In genomic region chr2:208406474-208407451, GRCh38 we compare ENCODE assay signal across 9 cellular contexts. TPM values are rescaled to one million over a fixed set of nuclear protein-coding genes. Genes with fewer than 3 reads are reported as not detected.
DNase-seq lines count a peak whose midpoint lies in the region; ATAC-seq, FAIRE-seq and TF ChIP-seq lines count a peak whose summit lies in the region.
"Had no signal": no experiment of that assay in that cellular context is flagged by ENCODE, and none has a peak within 500 bp of the region (broad histone marks: within the 10 kb centered on the region; RNA-seq: fewer than 3 reads in every experiment).

Gene PTH2R (plus strand): TSS chr2:208406792. CDS start chr2:208407044, 252 bp downstream.

- BruUV-seq in HepG2 (replicated peaks; lab: Mats Ljungman, UMichigan), result no TSS peak

- no peak within 1 kb of the TSS for H3K27ac ChIP-seq in HepG2 (ENCODE audit: extremely low read length, insufficient read depth, low read length)
- H3K27ac ChIP-seq in naive thymus-derived CD4-positive, alpha-beta T cell (ENCODE audit: low read depth, low read length), result no peak within 1 kb of the TSS
- H3K27ac ChIP-seq: adrenal gland had no signal

- no peaks in the 10 kb centered on the region for H3K9me3 ChIP-seq in HepG2 (ENCODE audit: low read length)
- H3K9me3 ChIP-seq in naive thymus-derived CD4-positive, alpha-beta T cell (ENCODE audit: control insufficient read depth in 2 of 3, low read length in 3 of 3), result no peaks in the 10 kb centered on the region
- H3K9me3 ChIP-seq: adrenal gland had no signal

- no peak for TF ChIP-seq EP300 in HepG2 (IDR thresholded peaks at IDR 0.05; ENCODE audit: low read depth in 2 of 2, low read length in 2 of 2)
- no peak for TF ChIP-seq EP300 in HepG2 (CRISPR knock-in tag; IDR thresholded peaks at IDR 0.05; ENCODE audit: borderline replicate concordance)

- no peaks in the 10 kb centered on the region for H3K36me3 ChIP-seq in HepG2 (replicated peaks in 1 of 2; ENCODE audit: control insufficient read depth in 1 of 2, insufficient read depth in 2 of 2, low read length in 2 of 2)
- H3K36me3 ChIP-seq in naive thymus-derived CD4-positive, alpha-beta T cell (ENCODE audit: control insufficient read depth in 2 of 3, insufficient read depth in 3 of 3, low read length in 3 of 3), result no peaks in the 10 kb centered on the region
- H3K36me3 ChIP-seq: adrenal gland had no signal

- H4K20me1 ChIP-seq in HepG2 (ENCODE audit: insufficient read depth, low read length), result no peaks in the 10 kb centered on the region; the same call in 1 of the 2 replicates

- 48% methylated on average over 62 of the region's 82 CpGs for WGBS in HepG2 (ENCODE audit: low lambda C conversion rate)

- no peak within 1 kb of the TSS for H3K9ac ChIP-seq in HepG2 (ENCODE audit: insufficient read depth, low read depth, low read length)

- H3K9me3 Mint-ChIP-seq in naive thymus-derived CD4-positive, alpha-beta T cell, result peaks cover 0 to 1% (median 0%) of the 10 kb centered on the region in 11 donors

- no peak within 1 kb of the TSS for H3K27ac Mint-ChIP-seq in naive thymus-derived CD4-positive, alpha-beta T cell

- intact Hi-C loops in Right ventricle myocardium superior (cut with DNase I) (no loop called here), cardiac septum (cut with DNase I) (loop anchor here (10.0 kb wide), 1 partner anchor 928 kb away; no protein-coding TSS in a partner anchor), HepG2 (cut with micrococcal nuclease; ENCODE audit: unreplicated experiment) (no loop called here)
- intact Hi-C loops in naive thymus-derived CD4-positive, alpha-beta T cell (cut with micrococcal nuclease), result no loop called here

- no peak for TF ChIP-seq CTCF in HepG2 (CRISPR knock-in tag; IDR thresholded peaks at IDR 0.05)

- in situ Hi-C loops in HepG2 (cut with HindIII; ENCODE audit: extremely low pct_ligation_motif_present, low pct_unique_long_range_greater_than_20kb), result loop anchor here (10.0 to 25.0 kb wide), 4 partner anchors 938 to 1556 kb away; partner anchors contain the start of gene MAP2

- H3K79me2 ChIP-seq in HepG2 (ENCODE audit: insufficient read depth, low read length), result no peaks in the 10 kb centered on the region

- peaks cover 71 to 86% (median 75%) of the 10 kb centered on the region in 5 donors for H3K27me3 Mint-ChIP-seq in naive thymus-derived CD4-positive, alpha-beta T cell

- no peak within 1 kb of the TSS for H2AFZ ChIP-seq in HepG2 (ENCODE audit: low read length)

- FAIRE-seq in HepG2 (lab: Jason Lieb, UNC), result no peak

- CTCF ChIA-PET in HepG2 (lab: Yijun Ruan, JAX; ENCODE audit: low intra/inter-chr PET ratio, low total read pairs), result interaction anchor here (1.1 kb wide), 1 partner anchor 1018 kb away, joined by 3 read pairs; the partner anchor contains the start of gene MAP2
- CTCF ChIA-PET in naive thymus-derived CD4-positive, alpha-beta T cell (lab: Charles Lee), result no interaction called here

- H3K36me3 Mint-ChIP-seq in naive thymus-derived CD4-positive, alpha-beta T cell, result no peaks in the 10 kb centered on the region

- H3K4me3 Mint-ChIP-seq in naive thymus-derived CD4-positive, alpha-beta T cell, result peak within 1 kb of the TSS in 4 of 10 donors; percentile 21 to 49 (median 39)

- no peak for ATAC-seq in Right ventricle myocardium superior (ENCODE audit: poor library complexity)
- peak; percentile 70 for ATAC-seq in HepG2
- no peak for ATAC-seq in HG03135 (IDR thresholded peaks at IDR 0.05; ENCODE audit: unreplicated experiment)
- ATAC-seq in naive thymus-derived CD4-positive, alpha-beta T cell, result no peak
- ATAC-seq in HG03139 (IDR thresholded peaks at IDR 0.05; ENCODE audit: unreplicated experiment), result no peak
- ATAC-seq in HG03432 (IDR thresholded peaks at IDR 0.05; ENCODE audit: unreplicated experiment), result no peak

- no peak within 1 kb of the TSS for H3K4me2 ChIP-seq in HepG2 (ENCODE audit: low read depth, low read length)

- POLR2A ChIA-PET in HepG2 (lab: Yijun Ruan, JAX), result no interaction called here
- POLR2A ChIA-PET in naive thymus-derived CD4-positive, alpha-beta T cell (lab: Charles Lee), result no interaction called here

- H3K4me1 ChIP-seq in HepG2 (ENCODE audit: insufficient read depth, low read length), result no peaks in the 10 kb centered on the region
- no peaks in the 10 kb centered on the region for H3K4me1 ChIP-seq in naive thymus-derived CD4-positive, alpha-beta T cell (ENCODE audit: control insufficient read depth in 2 of 2, insufficient read depth in 2 of 2, low read length in 2 of 2)

- TF ChIP-seq RAD21 in HepG2 (CRISPR knock-in tag; IDR thresholded peaks at IDR 0.05), result no peak

- DNase-seq in Right ventricle myocardium superior (peak; percentile 38), cardiac septum (ENCODE audit: low spot score) (no peak), astrocyte of the hippocampus (ENCODE audit: low read depth, low spot score) (peak; percentile 47), HepG2 (ENCODE audit: low spot score) (no peak)
- DNase-seq in naive thymus-derived CD4-positive, alpha-beta T cell, result no peak

- no peak for TF ChIP-seq POLR2A in HepG2 (IDR thresholded peaks at IDR 0.05; ENCODE audit: insufficient read depth in 1 of 2, low read depth in 2 of 2, low read length in 2 of 2)

- H3K27me3 ChIP-seq in HepG2 (ENCODE audit: control insufficient read depth in 1 of 2, insufficient read depth in 2 of 2, low read length in 2 of 2), result peaks cover 5 to 18% of the 10 kb centered on the region in 2 experiments; a peak in 2 of 5 replicates
- H3K27me3 ChIP-seq in naive thymus-derived CD4-positive, alpha-beta T cell (ENCODE audit: control insufficient read depth in 2 of 2, insufficient read depth in 2 of 2, low read length in 2 of 2), result peaks cover 9% of the 10 kb centered on the region in 2 donors

- H3K4me1 Mint-ChIP-seq in naive thymus-derived CD4-positive, alpha-beta T cell, result peaks cover 0 to 12% (median 8%) of the 10 kb centered on the region in 7 donors

- no peak within 1 kb of the TSS for H3K4me3 ChIP-seq in HepG2 (replicated peaks in 1 of 3; ENCODE audit: insufficient read depth in 1 of 3, low read depth in 2 of 3, low read length in 3 of 3)
- no peak within 1 kb of the TSS for H3K4me3 ChIP-seq in naive thymus-derived CD4-positive, alpha-beta T cell (ENCODE audit: low read length)

TF ChIP-seq in HepG2, 621 proteins besides CTCF, POLR2A, EP300 and RAD21:
- TF ChIP-seq ZNF687 (CRISPR knock-in tag; IDR thresholded peaks at IDR 0.05) (0 out of 2 replicates have a peak, but pooled peaks have one; percentile 13), NFE2 (CRISPR knock-in tag; IDR thresholded peaks at IDR 0.05) (no peak)
TF ChIP-seq in HepG2: peak in this region for 1.

RNA-seq across cellular contexts. Expression of gene PTH2R, which starts in this region (rescaled TPM):
- total RNA-seq in Right ventricle myocardium superior (not detected), cardiac septum (not detected), HepG2 (2016; rRNA removed; fragmentation: Illumina TruSeq; extraction: Trizol) (0.04 TPM in 1 of 2 replicates, not detected in the other)
- total RNA-seq in HepG2 (2016; cell fraction: cytosol; rRNA removed; fragmentation: Illumina TruSeq; extraction: Trizol; ENCODE audit: low read depth), result not detected in 2 replicates
- total RNA-seq in HepG2 (2016; cell fraction: insoluble cytoplasmic fraction; rRNA removed; fragmentation: Illumina TruSeq; extraction: Trizol), result not detected in 2 replicates
- total RNA-seq in HepG2 (2016; cell fraction: membrane; rRNA removed; fragmentation: Illumina TruSeq; extraction: Trizol), result not detected in 2 replicates
- total RNA-seq in HepG2 (2016; cell fraction: nucleus; rRNA removed; fragmentation: Illumina TruSeq; extraction: Trizol), result not detected in 2 replicates
- polyA plus RNA-seq in HepG2 (2011; rRNA removed), result not detected in 2 replicates
- not detected in 2 replicates for polyA plus RNA-seq in HepG2 (2011; cell fraction: cytosol; rRNA removed)
- not detected in 2 replicates for polyA plus RNA-seq in HepG2 (2011; cell fraction: nucleus; rRNA removed)
- polyA plus RNA-seq in HepG2 (2012), result not detected in 2 replicates
- polyA plus RNA-seq in HepG2 (2016; cell fraction: cytosol; fragmentation: Illumina TruSeq; extraction: Trizol; ENCODE audit: low read depth), result not detected in 2 replicates
- polyA plus RNA-seq in HepG2 (2016; cell fraction: insoluble cytoplasmic fraction; fragmentation: Illumina TruSeq; extraction: Trizol; ENCODE audit: low read depth), result not detected in 2 replicates
- not detected in 2 replicates for polyA plus RNA-seq in HepG2 (2016; cell fraction: membrane; fragmentation: Illumina TruSeq; extraction: Trizol; ENCODE audit: low read depth)
- polyA plus RNA-seq in HepG2 (2016; cell fraction: nucleus; fragmentation: Illumina TruSeq; extraction: Trizol; ENCODE audit: insufficient read depth, low read depth), result not detected in 2 replicates
- polyA minus RNA-seq in HepG2 (2011; rRNA and poly(A)+ RNA removed; ENCODE audit: low replicate concordance), result 0.08 TPM in 1 of 2 replicates, not detected in the other
- polyA minus RNA-seq in HepG2 (2011; cell fraction: cytosol; rRNA and poly(A)+ RNA removed), result not detected in 2 replicates
- 0.37 and 0.39 TPM in 2 replicates for polyA minus RNA-seq in HepG2 (2011; cell fraction: nucleus; rRNA and poly(A)+ RNA removed)
- total RNA-seq in naive thymus-derived CD4-positive, alpha-beta T cell, result under 1 TPM in 3 of 5 experiments, not detected in 2; 0.19 to 0.44 (median 0.43) TPM
- polyA plus RNA-seq in naive thymus-derived CD4-positive, alpha-beta T cell, result not detected

Comparison
In these comparisons a context has a peak if more than half of its experiments do, and no peak if none do; other contexts are left out.
1. Peak in DNase-seq in Right ventricle myocardium superior; RNA of the gene not detected or under 1 TPM.
2. Peak in ATAC-seq in HepG2; RNA of the gene not detected or under 1 TPM.